Comparison of ENCODE assay signal across 2 cellular contexts in the genomic region with DNA sequence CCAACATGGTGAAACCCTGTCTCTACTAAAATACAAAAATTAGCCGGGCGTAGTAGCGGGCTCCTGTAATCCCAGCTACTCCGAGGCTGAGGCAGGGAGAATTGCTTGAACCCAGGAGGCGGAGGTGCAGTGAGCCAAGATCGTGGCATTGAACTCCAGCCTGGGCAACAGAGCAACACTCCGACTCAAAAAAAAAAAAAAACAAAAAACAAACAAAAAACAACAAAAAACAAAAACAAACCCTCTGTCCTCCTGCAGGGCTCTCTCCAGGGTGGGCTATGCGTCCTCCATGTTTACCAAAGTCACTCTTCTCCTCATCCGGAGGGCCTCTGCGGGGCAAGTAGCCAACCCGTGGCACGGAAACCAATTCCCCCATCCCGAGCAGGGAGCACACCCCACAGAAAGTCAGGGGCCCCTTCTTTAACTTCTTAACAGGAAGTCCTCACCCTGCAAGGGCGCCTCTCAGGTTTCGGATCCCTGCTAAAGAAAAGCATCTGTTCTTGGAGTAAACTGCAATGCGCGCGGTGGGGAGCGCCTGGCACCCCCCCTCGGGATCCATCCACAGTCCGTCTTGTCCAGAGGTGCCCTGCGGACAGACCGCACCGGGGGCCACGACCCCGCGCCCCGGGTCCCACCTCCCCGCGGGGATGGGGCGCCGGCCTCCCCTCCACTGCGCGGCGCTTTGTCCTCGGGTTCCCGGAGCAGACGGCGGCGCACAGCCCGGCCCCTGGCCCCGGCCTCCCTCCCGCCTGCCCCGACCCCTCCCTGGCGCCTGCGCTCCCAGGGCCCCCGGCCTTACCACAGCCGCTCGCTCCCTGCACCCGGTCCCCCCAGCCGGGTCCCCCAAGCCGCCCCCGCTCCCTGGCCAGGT.
A peak's percentile ranks its signal among the peaks of the same experiment; 100 is the strongest.
TF ChIP-seq lines count a peak whose summit lies in the region.

No MANE protein-coding gene starts in this region.

TF ChIP-seq in SK-N-SH, 30 proteins besides CTCF, POLR2A, EP300 and RAD21:
- TF ChIP-seq TAF1 (IDR thresholded peaks at IDR 0.05; ENCODE audit: borderline replicate concordance, low read depth, low read length): 0 out of 2 replicates have a peak, but pooled peaks have one; percentile 4
- TF ChIP-seq, protein P1, sequence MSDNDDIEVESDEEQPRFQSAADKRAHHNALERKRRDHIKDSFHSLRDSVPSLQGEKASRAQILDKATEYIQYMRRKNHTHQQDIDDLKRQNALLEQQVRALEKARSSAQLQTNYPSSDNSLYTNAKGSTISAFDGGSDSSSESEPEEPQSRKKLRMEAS (IDR thresholded peaks at IDR 0.05; ENCODE audit: low read depth): 0 out of 2 replicates have a peak, but pooled peaks have one; percentile 10
- TF ChIP-seq RFX5 (IDR thresholded peaks at IDR 0.05; ENCODE audit: low read length): no peak
- TF ChIP-seq MXI1 (IDR thresholded peaks at IDR 0.05; ENCODE audit: low read depth, low read length): 0 out of 2 replicates have a peak, but pooled peaks have one; percentile 12
- 0 out of 2 replicates have a peak, but pooled peaks have one; percentile 10 for TF ChIP-seq TCF12 (IDR thresholded peaks at IDR 0.05)
- TF ChIP-seq FOSL2 (IDR thresholded peaks at IDR 0.05; ENCODE audit: borderline replicate concordance, low read depth): no peak
- no peak for TF ChIP-seq CHD2 (IDR thresholded peaks at IDR 0.05; ENCODE audit: low read length, partially characterized antibody)
- no peak for TF ChIP-seq TEAD4 (IDR thresholded peaks at IDR 0.05; ENCODE audit: borderline replicate concordance, insufficient read depth)
- TF ChIP-seq, protein P2, sequence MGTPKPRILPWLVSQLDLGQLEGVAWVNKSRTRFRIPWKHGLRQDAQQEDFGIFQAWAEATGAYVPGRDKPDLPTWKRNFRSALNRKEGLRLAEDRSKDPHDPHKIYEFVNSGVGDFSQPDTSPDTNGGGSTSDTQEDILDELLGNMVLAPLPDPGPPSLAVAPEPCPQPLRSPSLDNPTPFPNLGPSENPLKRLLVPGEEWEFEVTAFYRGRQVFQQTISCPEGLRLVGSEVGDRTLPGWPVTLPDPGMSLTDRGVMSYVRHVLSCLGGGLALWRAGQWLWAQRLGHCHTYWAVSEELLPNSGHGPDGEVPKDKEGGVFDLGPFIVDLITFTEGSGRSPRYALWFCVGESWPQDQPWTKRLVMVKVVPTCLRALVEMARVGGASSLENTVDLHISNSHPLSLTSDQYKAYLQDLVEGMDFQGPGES (IDR thresholded peaks at IDR 0.05; ENCODE audit: low read depth, low read length): no peak

TF ChIP-seq in K562, 482 proteins besides CTCF, POLR2A, EP300 and RAD21:
- TF ChIP-seq ERF (CRISPR knock-in tag; IDR thresholded peaks at IDR 0.05): no peak
- TF ChIP-seq ZBTB7A (IDR thresholded peaks at IDR 0.05; ENCODE audit: borderline replicate concordance, control insufficient read depth, low read depth, low read length): peak; percentile 44; the same call in 1 of the 2 replicates
- TF ChIP-seq U2AF2 (optimal IDR thresholded peaks at IDR 0.05; ENCODE audit: low read depth, low read length): no peak
- TF ChIP-seq NRF1 (conservative IDR thresholded peaks at IDR 0.05 in 1 of 2, IDR thresholded peaks at IDR 0.05 in 1 of 2): peak in 1 of 2 experiments; percentile 29; a peak in 2 of 4 replicates
- no peak for TF ChIP-seq ZNF75A (CRISPR knock-in tag; IDR thresholded peaks at IDR 0.05)
- TF ChIP-seq SRSF9 (IDR thresholded peaks at IDR 0.05; ENCODE audit: borderline replicate concordance, low read depth, low read length): no peak
- no peak for TF ChIP-seq PCBP1 (IDR thresholded peaks at IDR 0.05; ENCODE audit: low read depth, low read length, poor library complexity, severe bottlenecking)
- TF ChIP-seq CREM (IDR thresholded peaks at IDR 0.05; ENCODE audit: low read depth): no peak
- TF ChIP-seq, protein P3, sequence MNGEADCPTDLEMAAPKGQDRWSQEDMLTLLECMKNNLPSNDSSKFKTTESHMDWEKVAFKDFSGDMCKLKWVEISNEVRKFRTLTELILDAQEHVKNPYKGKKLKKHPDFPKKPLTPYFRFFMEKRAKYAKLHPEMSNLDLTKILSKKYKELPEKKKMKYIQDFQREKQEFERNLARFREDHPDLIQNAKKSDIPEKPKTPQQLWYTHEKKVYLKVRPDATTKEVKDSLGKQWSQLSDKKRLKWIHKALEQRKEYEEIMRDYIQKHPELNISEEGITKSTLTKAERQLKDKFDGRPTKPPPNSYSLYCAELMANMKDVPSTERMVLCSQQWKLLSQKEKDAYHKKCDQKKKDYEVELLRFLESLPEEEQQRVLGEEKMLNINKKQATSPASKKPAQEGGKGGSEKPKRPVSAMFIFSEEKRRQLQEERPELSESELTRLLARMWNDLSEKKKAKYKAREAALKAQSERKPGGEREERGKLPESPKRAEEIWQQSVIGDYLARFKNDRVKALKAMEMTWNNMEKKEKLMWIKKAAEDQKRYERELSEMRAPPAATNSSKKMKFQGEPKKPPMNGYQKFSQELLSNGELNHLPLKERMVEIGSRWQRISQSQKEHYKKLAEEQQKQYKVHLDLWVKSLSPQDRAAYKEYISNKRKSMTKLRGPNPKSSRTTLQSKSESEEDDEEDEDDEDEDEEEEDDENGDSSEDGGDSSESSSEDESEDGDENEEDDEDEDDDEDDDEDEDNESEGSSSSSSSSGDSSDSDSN (IDR thresholded peaks at IDR 0.05; ENCODE audit: borderline replicate concordance in 1 of 2, low read depth in 2 of 2, low read length in 2 of 2): peak; percentile 5 to 35; a peak in 1 of 4 replicates
